1 cellular context compared by ENCODE assay signal in genomic region chr1:114703242-114703641, GRCh38.
A peak's percentile ranks its signal among the peaks of the same experiment; 100 is the strongest.
TF ChIP-seq lines count a peak whose summit lies in the region.

No MANE protein-coding gene starts in this region.

TF ChIP-seq in GM12878, 131 proteins besides CTCF, POLR2A, EP300 and RAD21:
- TF ChIP-seq ZBTB33 (IDR thresholded peaks at IDR 0.05) (no peak), POLR2AphosphoS5 (IDR thresholded peaks at IDR 0.05; ENCODE audit: low read length) (peak; percentile 52; the same call in 1 of the 2 replicates), BCL11A (IDR thresholded peaks at IDR 0.05; ENCODE audit: low read depth, low read length) (no peak), NFXL1 (IDR thresholded peaks at IDR 0.05; ENCODE audit: borderline replicate concordance) (no peak), ETV6 (conservative IDR thresholded peaks at IDR 0.05 in 1 of 2, IDR thresholded peaks at IDR 0.05 in 1 of 2; ENCODE audit: borderline replicate concordance in 1 of 2, low read depth in 1 of 2) (0 out of 4 replicates have a peak, but pooled peaks of 1 of the 2 experiments have one; percentile 21), SMC3 (IDR thresholded peaks at IDR 0.05; ENCODE audit: borderline replicate concordance, low read length) (no peak)
